31 cellular contexts compared by ENCODE assay signal in the genomic region with DNA sequence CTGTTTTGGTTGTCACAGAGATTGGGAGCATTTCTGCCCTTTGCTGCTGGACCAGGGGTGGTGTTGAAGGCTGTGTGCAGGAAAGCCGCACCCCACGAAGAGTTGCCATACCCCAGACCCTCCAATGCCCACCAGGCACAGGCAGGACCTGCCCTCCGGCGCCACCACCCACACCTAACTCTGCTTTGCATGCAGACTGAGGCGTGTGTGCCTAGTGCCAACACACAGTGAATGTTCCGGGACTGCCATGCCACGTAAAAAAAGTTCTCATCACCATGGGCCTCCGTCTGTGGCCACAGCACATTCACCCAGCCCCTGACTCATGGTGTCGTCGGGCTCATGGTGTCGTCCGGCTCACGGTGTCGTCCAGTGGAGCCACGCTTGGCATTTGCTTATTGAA.
"Had no signal": no experiment of that assay in that cellular context is flagged by ENCODE, and none has a peak within 500 bp of the region (broad histone marks: within the 10 kb centered on the region; RNA-seq: fewer than 3 reads in every experiment).

No MANE protein-coding gene starts in this region.

- H3K4me1 ChIP-seq: adrenal gland, colonic mucosa had no signal

- H3K9me3 ChIP-seq: adrenal gland, body of pancreas, colonic mucosa had no signal

- H3K27ac ChIP-seq: adrenal gland, body of pancreas, colonic mucosa, dorsolateral prefrontal cortex, epithelial cell of prostate had no signal

- H3K36me3 ChIP-seq: adrenal gland, colonic mucosa had no signal

- ATAC-seq: activated CD4-positive, alpha-beta T cell treated with anti-CD3 and anti-CD28 coated beads for 36 hours; activated CD8-positive, alpha-beta memory T cell treated with anti-CD3 and anti-CD28 coated beads, Interleukin-2, amount 10 ng/mL, durations not matched to agents 7 days and 5 days; activated CD8-positive, alpha-beta T cell treated with anti-CD3 and anti-CD28 coated beads, Interleukin-2, amount 10 ng/mL, durations not matched to agents 7 days and 5 days; activated naive CD8-positive, alpha-beta T cell treated with anti-CD3 and anti-CD28 coated beads, Interleukin-2, amount 50 U/mL, for 24 hours; body of pancreas; effector memory CD8-positive, alpha-beta T cell had no signal

- H3K27me3 Mint-ChIP-seq: activated CD4-positive, alpha-beta memory T cell treated with anti-CD3 and anti-CD28 coated beads for 36 hours; activated CD4-positive, alpha-beta T cell treated with anti-CD3 and anti-CD28 coated beads, Interleukin-2, amount 10 ng/mL, durations not matched to agents 24 days and 14 days; activated CD8-positive, alpha-beta memory T cell treated with anti-CD3 and anti-CD28 coated beads, Interleukin-2, amount 10 ng/mL, durations not matched to agents 7 days and 5 days; activated naive CD4-positive, alpha-beta T cell treated with anti-CD3 and anti-CD28 coated beads, Interleukin-2, amount 50 U/mL, for 24 hours; activated naive CD8-positive, alpha-beta T cell treated with anti-CD3 and anti-CD28 coated beads, Interleukin-2, amount 50 U/mL, for 24 hours had no signal

- H3K9me3 Mint-ChIP-seq: activated CD4-positive, alpha-beta memory T cell treated with anti-CD3 and anti-CD28 coated beads for 36 hours; activated CD4-positive, alpha-beta T cell treated with anti-CD3 and anti-CD28 coated beads, Interleukin-2, amount 10 ng/mL, durations not matched to agents 24 days and 14 days; activated naive CD4-positive, alpha-beta T cell treated with anti-CD3 and anti-CD28 coated beads for 36 hours; activated naive CD4-positive, alpha-beta T cell treated with anti-CD3 and anti-CD28 coated beads, Interleukin-2, amount 50 U/mL, for 24 hours; activated naive CD8-positive, alpha-beta T cell treated with anti-CD3 and anti-CD28 coated beads for 36 hours; activated naive CD8-positive, alpha-beta T cell treated with anti-CD3 and anti-CD28 coated beads, Interleukin-2, amount 50 U/mL, for 24 hours; activated T-helper 1 cell treated with anti-CD3 and anti-CD28 coated beads, Interleukin-12 subunit alpha, Interleukin-12 subunit beta, Interleukin-2, Interleukin-4 antibody, amounts not matched to agents 30 ng/mL and 10 ng/mL and 1 ng/mL, durations not matched to agents 14 hours and 24 hours and 36 hours; activated T-helper 2 cell treated with anti-CD3 and anti-CD28 coated beads, Interferon-gamma antibody, Interleukin-2, Interleukin-4, amounts not matched to agents 10 μg/mL and 5 μg/mL and 100 μg/mL, durations not matched to agents 14 hours and 24 hours and 36 hours; dendritic cell treated with granulocyte-macrophage colony-stimulating factor and Interleukin-4, amounts not matched to agents 40 ng/mL and 50 ng/mL, for 4 days; effector memory CD8-positive, alpha-beta T cell had no signal

- H3K4me3 Mint-ChIP-seq: activated CD4-positive, alpha-beta memory T cell treated with anti-CD3 and anti-CD28 coated beads for 36 hours; activated CD4-positive, alpha-beta T cell treated with anti-CD3 and anti-CD28 coated beads for 36 hours; activated CD4-positive, alpha-beta T cell treated with anti-CD3 and anti-CD28 coated beads, Interleukin-2, amount 10 ng/mL, durations not matched to agents 24 days and 14 days; activated CD8-positive, alpha-beta memory T cell treated with anti-CD3 and anti-CD28 coated beads, Interleukin-2, amount 10 ng/mL, durations not matched to agents 7 days and 5 days; activated CD8-positive, alpha-beta T cell treated with anti-CD3 and anti-CD28 coated beads, Interleukin-2, amount 10 ng/mL, durations not matched to agents 7 days and 5 days; activated naive CD4-positive, alpha-beta T cell treated with anti-CD3 and anti-CD28 coated beads for 36 hours; activated naive CD4-positive, alpha-beta T cell treated with anti-CD3 and anti-CD28 coated beads, Interleukin-2, amount 50 U/mL, for 24 hours; activated naive CD8-positive, alpha-beta T cell treated with anti-CD3 and anti-CD28 coated beads for 36 hours; activated naive CD8-positive, alpha-beta T cell treated with anti-CD3 and anti-CD28 coated beads, Interleukin-2, amount 50 U/mL, for 24 hours; activated T-helper 1 cell treated with anti-CD3 and anti-CD28 coated beads, Interleukin-12 subunit alpha, Interleukin-12 subunit beta, Interleukin-2, Interleukin-4 antibody, amounts not matched to agents 30 ng/mL and 10 ng/mL and 1 ng/mL, durations not matched to agents 14 hours and 24 hours and 36 hours; dendritic cell treated with granulocyte-macrophage colony-stimulating factor and Interleukin-4, amounts not matched to agents 40 ng/mL and 50 ng/mL, for 4 days; effector memory CD8-positive, alpha-beta T cell had no signal

- H3K36me3 Mint-ChIP-seq: activated CD4-positive, alpha-beta memory T cell treated with anti-CD3 and anti-CD28 coated beads for 36 hours; activated CD8-positive, alpha-beta memory T cell treated with anti-CD3 and anti-CD28 coated beads, Interleukin-2, amount 10 ng/mL, durations not matched to agents 7 days and 5 days; activated naive CD4-positive, alpha-beta T cell treated with anti-CD3 and anti-CD28 coated beads, Interleukin-2, amount 50 U/mL, for 24 hours; activated naive CD8-positive, alpha-beta T cell treated with anti-CD3 and anti-CD28 coated beads for 36 hours had no signal

- H3K4me1 Mint-ChIP-seq: activated CD4-positive, alpha-beta T cell treated with anti-CD3 and anti-CD28 coated beads for 36 hours; activated CD4-positive, alpha-beta T cell treated with anti-CD3 and anti-CD28 coated beads, Interleukin-2, amount 10 ng/mL, durations not matched to agents 24 days and 14 days; activated CD8-positive, alpha-beta memory T cell treated with anti-CD3 and anti-CD28 coated beads, Interleukin-2, amount 10 ng/mL, durations not matched to agents 7 days and 5 days; activated naive CD4-positive, alpha-beta T cell treated with anti-CD3 and anti-CD28 coated beads, Interleukin-2, amount 50 U/mL, for 24 hours; activated naive CD8-positive, alpha-beta T cell treated with anti-CD3 and anti-CD28 coated beads for 36 hours; activated naive CD8-positive, alpha-beta T cell treated with anti-CD3 and anti-CD28 coated beads, Interleukin-2, amount 50 U/mL, for 24 hours had no signal

- DNase-seq: activated CD4-positive, alpha-beta memory T cell treated with anti-CD3 and anti-CD28 coated beads for 36 hours; activated CD4-positive, alpha-beta T cell treated with anti-CD3 and anti-CD28 coated beads for 36 hours; activated CD4-positive, alpha-beta T cell treated with anti-CD3 and anti-CD28 coated beads, Interleukin-2, amount 10 ng/mL, durations not matched to agents 24 days and 14 days; activated CD4-positive, CD25-positive, alpha-beta regulatory T cell; activated CD4-positive, CD25-positive, alpha-beta regulatory T cell treated with anti-CD3 and anti-CD28 coated beads, Interleukin-2, amount 50 U/mL, for 72 hours; activated CD8-positive, alpha-beta memory T cell treated with anti-CD3 and anti-CD28 coated beads, Interleukin-2, amount 10 ng/mL, durations not matched to agents 7 days and 5 days; activated CD8-positive, alpha-beta memory T cell treated with anti-CD3 and anti-CD28 coated beads, Interleukin-2, amount 50 U/mL, for 4 hours; activated CD8-positive, alpha-beta T cell treated with anti-CD3 and anti-CD28 coated beads, Interleukin-2, amount 10 ng/mL, durations not matched to agents 7 days and 5 days; activated effector memory CD4-positive, alpha-beta T cell treated with anti-CD3 and anti-CD28 coated beads, Interleukin-2, amount 50 U/mL, for 16 hours; activated naive CD4-positive, alpha-beta T cell treated with anti-CD3 and anti-CD28 coated beads for 36 hours; activated naive CD8-positive, alpha-beta T cell treated with anti-CD3 and anti-CD28 coated beads for 36 hours; activated naive CD8-positive, alpha-beta T cell treated with anti-CD3 and anti-CD28 coated beads, Interleukin-2, amount 50 U/mL, for 24 hours; activated T-cell treated with anti-CD3 and anti-CD28 coated beads, Interleukin-2, amount 50 U/mL, for 1 hour; activated T-cell treated with anti-CD3 and anti-CD28 coated beads, Interleukin-2, amount 50 U/mL, for 48 hours; adrenal gland; amygdala; aorta; body of pancreas; central memory CD4-positive, alpha-beta T cell; cerebellar nuclear complex; colonic mucosa; dorsolateral prefrontal cortex; effector CD4-positive, alpha-beta T cell; effector memory CD8-positive, alpha-beta T cell; foreskin fibroblast; T-helper 2 cell had no signal

- H3K4me3 ChIP-seq: adrenal gland, body of pancreas, colonic mucosa, dorsolateral prefrontal cortex had no signal

- H3K27ac Mint-ChIP-seq: activated CD4-positive, alpha-beta memory T cell treated with anti-CD3 and anti-CD28 coated beads for 36 hours; activated CD4-positive, alpha-beta T cell treated with anti-CD3 and anti-CD28 coated beads for 36 hours; activated CD4-positive, alpha-beta T cell treated with anti-CD3 and anti-CD28 coated beads, Interleukin-2, amount 10 ng/mL, durations not matched to agents 24 days and 14 days; activated CD8-positive, alpha-beta memory T cell treated with anti-CD3 and anti-CD28 coated beads, Interleukin-2, amount 10 ng/mL, durations not matched to agents 7 days and 5 days; activated CD8-positive, alpha-beta T cell treated with anti-CD3 and anti-CD28 coated beads, Interleukin-2, amount 10 ng/mL, durations not matched to agents 7 days and 5 days; activated naive CD4-positive, alpha-beta T cell treated with anti-CD3 and anti-CD28 coated beads for 36 hours; activated naive CD4-positive, alpha-beta T cell treated with anti-CD3 and anti-CD28 coated beads, Interleukin-2, amount 50 U/mL, for 24 hours; activated naive CD8-positive, alpha-beta T cell treated with anti-CD3 and anti-CD28 coated beads for 36 hours; activated naive CD8-positive, alpha-beta T cell treated with anti-CD3 and anti-CD28 coated beads, Interleukin-2, amount 50 U/mL, for 24 hours; activated T-helper 1 cell treated with anti-CD3 and anti-CD28 coated beads, Interleukin-12 subunit alpha, Interleukin-12 subunit beta, Interleukin-2, Interleukin-4 antibody, amounts not matched to agents 30 ng/mL and 10 ng/mL and 1 ng/mL, durations not matched to agents 14 hours and 24 hours and 36 hours; activated T-helper 2 cell treated with anti-CD3 and anti-CD28 coated beads, Interferon-gamma antibody, Interleukin-2, Interleukin-4, amounts not matched to agents 10 μg/mL and 5 μg/mL and 100 μg/mL, durations not matched to agents 14 hours and 24 hours and 36 hours; dendritic cell treated with granulocyte-macrophage colony-stimulating factor and Interleukin-4, amounts not matched to agents 40 ng/mL and 50 ng/mL, for 4 days; effector memory CD8-positive, alpha-beta T cell had no signal

- H3K27me3 ChIP-seq: adrenal gland, body of pancreas, colonic mucosa had no signal
